8 cellular contexts compared by ENCODE assay signal in genomic region chr2:126657146-126657635, GRCh38. TPM values are rescaled to one million over a fixed set of nuclear protein-coding genes. Genes with fewer than 3 reads are reported as not detected.
DNase-seq lines count a peak whose midpoint lies in the region; ATAC-seq and TF ChIP-seq lines count a peak whose summit lies in the region.

No MANE protein-coding gene starts in this region.

- H3K4me3 Mint-ChIP-seq in MCF 10A (ENCODE audit: unreplicated experiment) = no peak overlapping the region

- H3K27ac Mint-ChIP-seq in MCF 10A (ENCODE audit: low read depth, unreplicated experiment) = no peak overlapping the region

- ATAC-seq in GM18505 (IDR thresholded peaks at IDR 0.05; ENCODE audit: unreplicated experiment) = peak; percentile 11
- peak; percentile 1 for ATAC-seq in HG02938 (IDR thresholded peaks at IDR 0.05; ENCODE audit: unreplicated experiment)

- H3K36me3 Mint-ChIP-seq in MCF 10A (ENCODE audit: insufficient read depth, unreplicated experiment) = peaks cover 10% of the 10 kb centered on the region

- no peak for TF ChIP-seq POLR2A in GM18505 (IDR thresholded peaks at IDR 0.05; ENCODE audit: borderline replicate concordance, extremely low read depth, insufficient read depth, insufficient read length)

- CTCF ChIA-PET in MCF 10A (lab: Yijun Ruan, JAX) = interaction anchor here (1.1 kb wide), 1 partner anchor 130 kb away, joined by 3 read pairs; no protein-coding TSS in a partner anchor

- intact Hi-C loops in MCF 10A (cut with micrococcal nuclease) = no loop called here

- peak in 3 of 5 donors; percentile 33 to 75 (median 40) for DNase-seq in T-helper 1 cell
- peak; percentile 85 for DNase-seq in MCF 10A (ENCODE audit: unreplicated experiment)
- DNase-seq in kidney tubule cell (ENCODE audit: low spot score) = peak; percentile 62
- DNase-seq in stimulated activated CD4-positive, alpha-beta T cell treated with anti-CD3 and anti-CD28 coated beads, Interleukin-4, amount 100 ng/mL, for 24 hours = peak; percentile 59
- no peak for DNase-seq in NCI-H146 treated with DMSO at 0.1 percent for 48 hours (lab: John Stamatoyannopoulos, UW; ENCODE audit: unreplicated experiment)
- no peak for DNase-seq in NCI-H187 (lab: John Stamatoyannopoulos, UW)

- no peak for TF ChIP-seq CTCF in MCF 10A (IDR thresholded peaks at IDR 0.05; ENCODE audit: unreplicated experiment)

- POLR2A ChIA-PET in MCF 10A (lab: Yijun Ruan, JAX) = no interaction called here

- BruUV-seq in MCF 10A (replicated peaks; lab: Mats Ljungman, UMichigan) = no TSS peak

- H3K27me3 Mint-ChIP-seq in MCF 10A (ENCODE audit: insufficient read depth, unreplicated experiment) = no peaks in the 10 kb centered on the region

- H3K9me3 Mint-ChIP-seq in MCF 10A (ENCODE audit: unreplicated experiment) = no peaks in the 10 kb centered on the region

- H3K4me1 Mint-ChIP-seq in MCF 10A (ENCODE audit: insufficient read depth, unreplicated experiment) = peaks cover 27% of the 10 kb centered on the region

RNA-seq across cellular contexts. Expression of gene GYPC, which starts 1.2 kb away (rescaled TPM):
- total RNA-seq in MCF 10A (2022) = not detected in 2 replicates

Comparison
In these comparisons a context has a peak if more than half of its experiments do, and no peak if none do; other contexts are left out.
1. DNase-seq: peak in T-helper 1 cell (3 of 5), MCF 10A (single experiment), kidney tubule cell (single experiment) and stimulated activated CD4-positive, alpha-beta T cell treated with anti-CD3 and anti-CD28 coated beads, Interleukin-4, amount 100 ng/mL, for 24 hours (single experiment); none in NCI-H146 treated with DMSO at 0.1 percent for 48 hours (single experiment) and NCI-H187 (0 of 2).